In the genomic region with DNA sequence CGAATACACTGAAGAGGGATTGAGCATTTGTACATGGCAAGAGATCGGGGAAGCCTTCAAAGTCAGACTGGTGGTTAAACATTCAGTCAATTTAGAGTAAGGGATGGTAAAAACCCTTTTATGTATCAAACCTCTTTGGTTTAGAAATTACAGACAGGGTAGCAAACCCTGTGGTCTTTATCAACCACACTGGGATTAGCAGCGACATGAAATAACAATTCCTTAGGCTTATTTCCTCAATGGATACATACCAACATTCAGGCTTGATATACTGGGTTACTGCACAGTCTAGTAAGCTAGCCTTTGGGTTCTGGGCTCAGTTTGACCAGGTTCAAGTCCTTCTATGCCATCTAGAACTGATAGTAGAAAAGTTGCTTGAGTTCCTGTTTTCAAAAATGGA, we compare ENCODE assay signal across 19 cellular contexts.
DNase-seq lines count a peak whose midpoint lies in the region; TF ChIP-seq lines count a peak whose summit lies in the region.
"Had no signal": no experiment of that assay in that cellular context is flagged by ENCODE, and none has a peak within 500 bp of the region (broad histone marks: within the 10 kb centered on the region; RNA-seq: fewer than 3 reads in every experiment).

No MANE protein-coding gene starts in this region.

- no peak overlapping the region for H3K4me3 Mint-ChIP-seq in activated CD4-positive, alpha-beta T cell treated with anti-CD3 and anti-CD28 coated beads, Interleukin-2, amount 10 ng/mL, durations not matched to agents 24 days and 14 days
- H3K4me3 Mint-ChIP-seq: GM23338 had no signal

- no peak overlapping the region for H3K4me3 ChIP-seq in ascending aorta
- no peak overlapping the region for H3K4me3 ChIP-seq in liver (ENCODE audit: low read depth in 1 of 3, low read length in 3 of 3)
- no peak overlapping the region for H3K4me3 ChIP-seq in rectal smooth muscle tissue (ENCODE audit: low read length)
- H3K4me3 ChIP-seq in foreskin fibroblast (ENCODE audit: low read depth in 1 of 2, low read length in 2 of 2): no peak overlapping the region
- H3K4me3 ChIP-seq: GM23338 had no signal

- peaks cover 7 to 53% of the 10 kb centered on the region in 2 donors for H3K4me1 ChIP-seq in ascending aorta
- H3K4me1 ChIP-seq in liver (ENCODE audit: control insufficient read depth in 4 of 4, insufficient read depth in 4 of 4, low read length in 3 of 4): peaks cover 0 to 39% (median 14%) of the 10 kb centered on the region in 4 donors
- peaks cover 19% of the 10 kb centered on the region for H3K4me1 ChIP-seq in rectal smooth muscle tissue (ENCODE audit: control insufficient read depth, insufficient read depth, low read length)

- no peak for TF ChIP-seq RAD21 in liver (IDR thresholded peaks at IDR 0.05)

- H3K9me3 ChIP-seq in ascending aorta (no peaks in the 10 kb centered on the region), liver (ENCODE audit: control insufficient read depth in 4 of 4, low read length in 3 of 4) (no peaks in the 10 kb centered on the region)
- H3K9me3 ChIP-seq: SK-N-SH had no signal

- no peaks in the 10 kb centered on the region for H3K27me3 Mint-ChIP-seq in activated CD4-positive, alpha-beta T cell treated with anti-CD3 and anti-CD28 coated beads, Interleukin-2, amount 10 ng/mL, durations not matched to agents 24 days and 14 days

- no peak overlapping the region for H3K27ac Mint-ChIP-seq in activated CD4-positive, alpha-beta T cell treated with anti-CD3 and anti-CD28 coated beads, Interleukin-2, amount 10 ng/mL, durations not matched to agents 24 days and 14 days
- H3K27ac Mint-ChIP-seq: GM23338 had no signal

- H3K36me3 Mint-ChIP-seq in activated CD4-positive, alpha-beta T cell treated with anti-CD3 and anti-CD28 coated beads, Interleukin-2, amount 10 ng/mL, durations not matched to agents 24 days and 14 days (ENCODE audit: low read depth): no peaks in the 10 kb centered on the region

- WGBS in liver: 87% methylated on average over 3 of the region's 3 CpGs

- H3K9ac ChIP-seq in liver (ENCODE audit: low read depth in 1 of 2, low read length in 2 of 2) (no peak overlapping the region), rectal smooth muscle tissue (ENCODE audit: low read length) (no peak overlapping the region)
- H3K9ac ChIP-seq: SK-N-SH had no signal

- no peaks in the 10 kb centered on the region for H3K9me3 Mint-ChIP-seq in activated CD4-positive, alpha-beta T cell treated with anti-CD3 and anti-CD28 coated beads, Interleukin-2, amount 10 ng/mL, durations not matched to agents 24 days and 14 days
- H3K9me3 Mint-ChIP-seq: GM23338 had no signal

- H3K4me1 Mint-ChIP-seq in activated CD4-positive, alpha-beta T cell treated with anti-CD3 and anti-CD28 coated beads, Interleukin-2, amount 10 ng/mL, durations not matched to agents 24 days and 14 days: no peaks in the 10 kb centered on the region
- H3K4me1 Mint-ChIP-seq: GM23338 had no signal

- no peak for DNase-seq in ascending aorta (ENCODE audit: low spot score in 2 of 2)
- DNase-seq in 8988T: no peak
- DNase-seq in foreskin fibroblast: no peak
- DNase-seq in NCI-H2029 (lab: John Stamatoyannopoulos, UW): no peak
- DNase-seq in activated CD4-positive, alpha-beta T cell treated with anti-CD3 and anti-CD28 coated beads, Interleukin-2, amount 10 ng/mL, durations not matched to agents 24 days and 14 days: no peak
- DNase-seq: COR-L47; DMS153; GF-D8; MM.1S; NCI-H1092; NCI-H146; NCI-H2081; NCI-H446 treated with DMSO at 0.1 percent for 48 hours; NK-92 treated with Interleukin-12 subunit alpha and Interleukin-12 subunit beta, amount 100 ng/mL, for 24 hours; Right ventricle myocardium superior; SK-N-SH had no signal

- H3K27me3 ChIP-seq in ascending aorta (no peaks in the 10 kb centered on the region), liver (ENCODE audit: control insufficient read depth in 4 of 4, insufficient read depth in 4 of 4, low read length in 3 of 4) (no peaks in the 10 kb centered on the region), rectal smooth muscle tissue (ENCODE audit: control insufficient read depth, insufficient read depth, low read length) (no peaks in the 10 kb centered on the region)

- H3K36me3 ChIP-seq in ascending aorta (no peaks in the 10 kb centered on the region), liver (ENCODE audit: control insufficient read depth in 4 of 4, insufficient read depth in 3 of 4, low read depth in 1 of 4, low read length in 3 of 4) (no peaks in the 10 kb centered on the region), rectal smooth muscle tissue (ENCODE audit: control insufficient read depth, insufficient read depth, low read length) (no peaks in the 10 kb centered on the region)

- no peak for TF ChIP-seq CTCF in ascending aorta (IDR thresholded peaks at IDR 0.05)
- no peak for TF ChIP-seq CTCF in liver (IDR thresholded peaks at IDR 0.05; ENCODE audit: low read depth, low read length, missing input control)
- TF ChIP-seq CTCF in foreskin fibroblast (IDR thresholded peaks at IDR 0.05; ENCODE audit: low read depth, low read length): no peak

- H3K27ac ChIP-seq in ascending aorta: peak overlapping the region; percentile 62 to 70
- peak overlapping the region; percentile 25 to 87 for H3K27ac ChIP-seq in liver (ENCODE audit: low read depth in 1 of 2, low read length in 2 of 2)
- H3K27ac ChIP-seq in rectal smooth muscle tissue (ENCODE audit: low read depth, low read length): peak overlapping the region; percentile 72

- intact Hi-C loops in ascending aorta (cut with DNase I): no loop called here
- intact Hi-C loops in activated CD4-positive, alpha-beta T cell treated with anti-CD3 and anti-CD28 coated beads, Interleukin-2, amount 10 ng/mL, durations not matched to agents 24 days and 14 days (cut with micrococcal nuclease): no loop called here

TF ChIP-seq in liver, 16 proteins besides CTCF, POLR2A, EP300 and RAD21:
- TF ChIP-seq, protein P1, sequence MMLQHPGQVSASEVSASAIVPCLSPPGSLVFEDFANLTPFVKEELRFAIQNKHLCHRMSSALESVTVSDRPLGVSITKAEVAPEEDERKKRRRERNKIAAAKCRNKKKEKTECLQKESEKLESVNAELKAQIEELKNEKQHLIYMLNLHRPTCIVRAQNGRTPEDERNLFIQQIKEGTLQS (IDR thresholded peaks at IDR 0.05): no peak
- no peak for TF ChIP-seq SP1 (IDR thresholded peaks at IDR 0.05)
- TF ChIP-seq, protein P2, sequence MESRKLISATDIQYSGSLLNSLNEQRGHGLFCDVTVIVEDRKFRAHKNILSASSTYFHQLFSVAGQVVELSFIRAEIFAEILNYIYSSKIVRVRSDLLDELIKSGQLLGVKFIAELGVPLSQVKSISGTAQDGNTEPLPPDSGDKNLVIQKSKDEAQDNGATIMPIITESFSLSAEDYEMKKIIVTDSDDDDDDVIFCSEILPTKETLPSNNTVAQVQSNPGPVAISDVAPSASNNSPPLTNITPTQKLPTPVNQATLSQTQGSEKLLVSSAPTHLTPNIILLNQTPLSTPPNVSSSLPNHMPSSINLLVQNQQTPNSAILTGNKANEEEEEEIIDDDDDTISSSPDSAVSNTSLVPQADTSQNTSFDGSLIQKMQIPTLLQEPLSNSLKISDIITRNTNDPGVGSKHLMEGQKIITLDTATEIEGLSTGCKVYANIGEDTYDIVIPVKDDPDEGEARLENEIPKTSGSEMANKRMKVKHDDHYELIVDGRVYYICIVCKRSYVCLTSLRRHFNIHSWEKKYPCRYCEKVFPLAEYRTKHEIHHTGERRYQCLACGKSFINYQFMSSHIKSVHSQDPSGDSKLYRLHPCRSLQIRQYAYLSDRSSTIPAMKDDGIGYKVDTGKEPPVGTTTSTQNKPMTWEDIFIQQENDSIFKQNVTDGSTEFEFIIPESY (IDR thresholded peaks at IDR 0.05): no peak
- TF ChIP-seq, protein P3, sequence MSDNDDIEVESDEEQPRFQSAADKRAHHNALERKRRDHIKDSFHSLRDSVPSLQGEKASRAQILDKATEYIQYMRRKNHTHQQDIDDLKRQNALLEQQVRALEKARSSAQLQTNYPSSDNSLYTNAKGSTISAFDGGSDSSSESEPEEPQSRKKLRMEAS (IDR thresholded peaks at IDR 0.05): no peak
